Comparison of ENCODE assay signal across 8 cellular contexts in genomic region chr6:27139753-27140522, GRCh38.
DNase-seq lines count a peak whose midpoint lies in the region; ATAC-seq, FAIRE-seq and TF ChIP-seq lines count a peak whose summit lies in the region.

No MANE protein-coding gene starts in this region.

- H3K27ac ChIP-seq in mesodermal cell (ENCODE audit: low read depth, low read length, severe bottlenecking), result peak overlapping the region; percentile 82

- H3K4me3 ChIP-seq in mesodermal cell (ENCODE audit: extremely low read depth, insufficient read depth, low read length, poor library complexity, severe bottlenecking), result peak overlapping the region; percentile 62

- peak overlapping the region; percentile 94 for H3K4me3 Mint-ChIP-seq in chondrocyte (ENCODE audit: unreplicated experiment)

- peak; percentile 13 for ATAC-seq in GM18502 (IDR thresholded peaks at IDR 0.05; ENCODE audit: poor library complexity, unreplicated experiment)
- ATAC-seq in HG02571 (IDR thresholded peaks at IDR 0.05; ENCODE audit: unreplicated experiment), result peak; percentile 5

- peaks cover 44% of the 10 kb centered on the region for H3K4me1 Mint-ChIP-seq in chondrocyte (ENCODE audit: low read depth)

- H3K9me3 ChIP-seq in mesodermal cell (ENCODE audit: control insufficient read depth, low read length), result no peaks in the 10 kb centered on the region

- H3K4me1 ChIP-seq in mesodermal cell (ENCODE audit: control insufficient read depth, insufficient read depth, low read length, poor library complexity, severe bottlenecking), result no peaks in the 10 kb centered on the region

- TF ChIP-seq CTCF in chondrocyte (IDR thresholded peaks at IDR 0.05), result no peak

- peaks cover 3% of the 10 kb centered on the region for H3K36me3 ChIP-seq in mesodermal cell (ENCODE audit: control insufficient read depth, insufficient read depth, low read length)

- DNase-seq in NOMO-1 (lab: John Stamatoyannopoulos, UW; ENCODE audit: unreplicated experiment in 2 of 2) (peak; percentile 42 to 53), chondrocyte (ENCODE audit: low spot score) (no peak), NCI-H1105 (lab: John Stamatoyannopoulos, UW) (no peak), retina (no peak), RCC 7860 (ENCODE audit: low spot score) (no peak)

- no peaks in the 10 kb centered on the region for H3K36me3 Mint-ChIP-seq in chondrocyte (ENCODE audit: low read depth)

- no peaks in the 10 kb centered on the region for H3K27me3 Mint-ChIP-seq in chondrocyte (ENCODE audit: low read depth)

- H3K9me3 Mint-ChIP-seq in chondrocyte (ENCODE audit: low read depth), result no peaks in the 10 kb centered on the region

- H3K27ac Mint-ChIP-seq in chondrocyte (ENCODE audit: unreplicated experiment), result peak overlapping the region; percentile 92

- WGBS in mesodermal cell (ENCODE audit: insufficient coverage in 2 of 2), 2 experiments, result 0% methylated on average over 4 to 12 of the region's 18 CpGs

- FAIRE-seq in RCC 7860 (lab: Jason Lieb, UNC), result no peak

Comparison
In these comparisons a context has a peak if more than half of its experiments do, and no peak if none do; other contexts are left out.
1. DNase-seq: peak in NOMO-1 (2 of 2); none in chondrocyte (single experiment), NCI-H1105 (single experiment), retina (single experiment) and RCC 7860 (single experiment).